In genomic region chr7:6706666-6707407, GRCh38 we compare ENCODE assay signal across 8 cellular contexts. TPM values are rescaled to one million over a fixed set of nuclear protein-coding genes. Genes with fewer than 3 reads are reported as not detected.
DNase-seq lines count a peak whose midpoint lies in the region; ATAC-seq and TF ChIP-seq lines count a peak whose summit lies in the region.

Gene ZNF12, minus strand, starts transcription at chr7:6706947. Its CDS starts 1,774 bp downstream, at chr7:6705173.

- H3K27me3 ChIP-seq in ectodermal cell (ENCODE audit: control insufficient read depth, insufficient read depth, low read length, poor library complexity, severe bottlenecking) (peaks cover 13% of the 10 kb centered on the region), lung (ENCODE audit: control insufficient read depth, insufficient read depth) (no peaks in the 10 kb centered on the region)

- peak; percentile 97 for ATAC-seq in lung (ENCODE audit: insufficient read depth, low FRiP score)

- whole genome bisulfite sequencing in ectodermal cell, 2 experiments = 5 to 6% methylated on average over 65 of the region's 65 CpGs
- 1% methylated on average over 43 to 65 of the region's 65 CpGs for WGBS in lung, 2 donors

- DNase-seq in COLO668 (lab: John Stamatoyannopoulos, UW; ENCODE audit: unreplicated experiment) = peak; percentile 98
- peak; percentile 95 for DNase-seq in GM20000 (ENCODE audit: low spot score)
- peak; percentile 88 for DNase-seq in HS-5 (ENCODE audit: low read depth)
- DNase-seq in NK-92 (lab: John Stamatoyannopoulos, UW; ENCODE audit: unreplicated experiment) = peak; percentile 43
- peak; percentile 86 to 93 for DNase-seq in activated CD8-positive, alpha-beta memory T cell treated with anti-CD3 and anti-CD28 coated beads for 1 hour (ENCODE audit: extremely low read depth in 1 of 2, low read depth in 1 of 2)
- peak; percentile 96 for DNase-seq in lung (ENCODE audit: low spot score)
- peak; percentile 92 to 95 (median 92) for DNase-seq in stimulated activated CD4-positive, alpha-beta T cell treated with anti-CD3 and anti-CD28 coated beads, TNF-alpha, amount 100 ng/mL, for 24 hours (ENCODE audit: low read depth in 3 of 3)

- peak within 1 kb of the TSS; percentile 92 for H3K4me3 ChIP-seq in ectodermal cell (ENCODE audit: insufficient read depth, low read depth, low read length)
- peak within 1 kb of the TSS; percentile 97 for H3K4me3 ChIP-seq in lung

- peaks cover 28% of the 10 kb centered on the region for H3K36me3 ChIP-seq in ectodermal cell (ENCODE audit: control insufficient read depth, insufficient read depth, low read length)
- peaks cover 9 to 16% of the 10 kb centered on the region in 2 donors for H3K36me3 ChIP-seq in lung (ENCODE audit: control insufficient read depth in 2 of 2, insufficient read depth in 2 of 2, low read length in 2 of 2)

- H3K4me1 ChIP-seq in ectodermal cell (ENCODE audit: control insufficient read depth, insufficient read depth, low read length) (peaks cover 3% of the 10 kb centered on the region), lung (ENCODE audit: control insufficient read depth in 2 of 2, insufficient read depth in 2 of 2, low read length in 2 of 2) (peaks cover 18 to 25% of the 10 kb centered on the region in 2 donors)

- no peak for TF ChIP-seq CTCF in GM20000 (IDR thresholded peaks at IDR 0.05; ENCODE audit: extremely low read depth, missing control alignments)
- TF ChIP-seq CTCF in lung (IDR thresholded peaks at IDR 0.05; ENCODE audit: control extremely low read depth, extremely low read depth) = no peak

- no peaks in the 10 kb centered on the region for H3K9me3 ChIP-seq in ectodermal cell (ENCODE audit: control insufficient read depth, low read length)
- H3K9me3 ChIP-seq in lung (ENCODE audit: control insufficient read depth in 2 of 2, insufficient read depth in 1 of 2, low read length in 1 of 2) = peaks cover 0 to 12% of the 10 kb centered on the region in 2 donors

- peak within 1 kb of the TSS; percentile 45 for H3K27ac ChIP-seq in ectodermal cell (ENCODE audit: insufficient read depth, low read depth, low read length, poor library complexity, severe bottlenecking)
- peak within 1 kb of the TSS; percentile 93 to 98 for H3K27ac ChIP-seq in lung (ENCODE audit: low read depth in 1 of 2, low read length in 1 of 2)

RNA-seq across cellular contexts. Expression of gene ZNF12, which starts in this region (rescaled TPM):
- polyA plus RNA-seq in ectodermal cell (2013, experiment 1 of 4) = 19.2 TPM
- polyA plus RNA-seq in ectodermal cell (2013, experiment 2 of 4) = 23.0 TPM
- 19.3 TPM for polyA plus RNA-seq in ectodermal cell (2013, experiment 3 of 4)
- 23.0 TPM for polyA plus RNA-seq in ectodermal cell (2013, experiment 4 of 4)
- 10 to 100 TPM; 22.6 to 36.5 TPM for total RNA-seq in lung
- 1 to 10 TPM; 9.3 to 9.4 TPM for polyA plus RNA-seq in lung

Comparison
In these comparisons a context has a peak if more than half of its experiments do, and no peak if none do; other contexts are left out.
1. Peak in every context shown above with its lines: DNase-seq, ATAC-seq, H3K4me3 ChIP-seq and H3K27ac ChIP-seq.
2. DNase-seq: peak in every context shown above with its lines; median percentile 98 in COLO668; 96 in lung; 95 in GM20000; 92 in stimulated activated CD4-positive, alpha-beta T cell treated with anti-CD3 and anti-CD28 coated beads, TNF-alpha, amount 100 ng/mL, for 24 hours; 90 in activated CD8-positive, alpha-beta memory T cell treated with anti-CD3 and anti-CD28 coated beads for 1 hour; 88 in HS-5; 43 in NK-92.